ENCODE assay signal across 1 cellular context in the genomic region with DNA sequence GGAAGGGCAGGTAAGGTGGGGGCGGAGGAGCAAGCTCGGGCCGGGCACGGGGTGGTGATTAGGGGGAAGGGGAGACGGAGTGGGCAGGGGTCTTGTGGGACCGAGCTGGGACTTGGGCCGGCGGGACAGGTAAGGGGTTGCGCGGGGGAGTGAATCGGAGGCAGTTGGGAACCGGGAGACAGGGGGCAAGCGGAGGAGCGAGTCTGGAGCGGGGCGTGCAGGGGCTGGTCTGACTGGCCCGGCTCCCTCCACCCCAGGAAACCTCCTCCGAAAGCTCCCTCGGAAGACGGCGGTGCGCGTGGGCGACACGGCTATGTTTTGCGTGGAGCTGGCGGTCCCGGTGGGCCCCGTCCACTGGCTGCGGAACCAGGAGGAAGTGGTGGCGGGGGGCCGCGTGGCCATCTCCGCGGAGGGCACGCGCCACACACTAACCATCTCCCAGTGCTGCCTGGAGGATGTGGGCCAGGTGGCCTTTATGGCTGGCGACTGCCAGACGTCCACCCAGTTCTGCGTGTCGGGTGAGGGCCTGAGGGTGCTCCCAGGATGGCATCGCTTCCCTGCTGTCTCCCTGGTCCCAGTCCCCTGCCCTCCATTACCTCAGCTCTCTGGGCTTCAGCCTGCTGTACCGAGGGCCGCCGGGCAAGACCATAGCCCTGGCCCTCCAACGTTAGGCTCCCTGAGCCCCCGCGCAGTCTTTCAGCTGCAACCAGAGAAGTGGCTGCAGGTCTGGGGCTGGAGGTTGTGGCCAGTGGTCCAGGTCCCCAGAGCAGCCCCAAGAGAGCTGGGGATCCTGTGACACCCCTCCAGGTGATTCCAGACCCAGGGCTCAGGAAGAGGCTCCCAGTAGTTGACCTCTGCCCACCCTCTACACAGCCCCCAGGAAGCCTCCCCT.
TF ChIP-seq lines count a peak whose summit lies in the region.

No MANE protein-coding gene starts in this region.

TF ChIP-seq in HEK293, 187 proteins besides CTCF, POLR2A, EP300 and RAD21 (continued from another document):
- TF ChIP-seq, protein P1, sequence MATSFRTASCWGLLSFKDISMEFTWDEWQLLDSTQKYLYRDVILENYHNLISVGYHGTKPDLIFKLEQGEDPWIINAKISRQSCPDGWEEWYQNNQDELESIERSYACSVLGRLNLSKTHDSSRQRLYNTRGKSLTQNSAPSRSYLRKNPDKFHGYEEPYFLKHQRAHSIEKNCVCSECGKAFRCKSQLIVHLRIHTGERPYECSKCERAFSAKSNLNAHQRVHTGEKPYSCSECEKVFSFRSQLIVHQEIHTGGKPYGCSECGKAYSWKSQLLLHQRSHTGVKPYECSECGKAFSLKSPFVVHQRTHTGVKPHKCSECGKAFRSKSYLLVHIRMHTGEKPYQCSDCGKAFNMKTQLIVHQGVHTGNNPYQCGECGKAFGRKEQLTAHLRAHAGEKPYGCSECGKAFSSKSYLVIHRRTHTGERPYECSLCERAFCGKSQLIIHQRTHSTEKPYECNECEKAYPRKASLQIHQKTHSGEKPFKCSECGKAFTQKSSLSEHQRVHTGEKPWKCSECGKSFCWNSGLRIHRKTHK (tag by site-specific recombination; IDR thresholded peaks at IDR 0.05), result no peak
- TF ChIP-seq GLIS2 (tag by site-specific recombination; IDR thresholded peaks at IDR 0.05) (peak; percentile 9; the same call in 1 of the 2 replicates), IKZF3 (tag by site-specific recombination; IDR thresholded peaks at IDR 0.05) (no peak), ZNF501 (tag by site-specific recombination; IDR thresholded peaks at IDR 0.05) (no peak), ZNF2 (tag by site-specific recombination; IDR thresholded peaks at IDR 0.05) (no peak)
- TF ChIP-seq, protein P2, sequence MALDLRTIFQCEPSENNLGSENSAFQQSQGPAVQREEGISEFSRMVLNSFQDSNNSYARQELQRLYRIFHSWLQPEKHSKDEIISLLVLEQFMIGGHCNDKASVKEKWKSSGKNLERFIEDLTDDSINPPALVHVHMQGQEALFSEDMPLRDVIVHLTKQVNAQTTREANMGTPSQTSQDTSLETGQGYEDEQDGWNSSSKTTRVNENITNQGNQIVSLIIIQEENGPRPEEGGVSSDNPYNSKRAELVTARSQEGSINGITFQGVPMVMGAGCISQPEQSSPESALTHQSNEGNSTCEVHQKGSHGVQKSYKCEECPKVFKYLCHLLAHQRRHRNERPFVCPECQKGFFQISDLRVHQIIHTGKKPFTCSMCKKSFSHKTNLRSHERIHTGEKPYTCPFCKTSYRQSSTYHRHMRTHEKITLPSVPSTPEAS (tag by site-specific recombination; IDR thresholded peaks at IDR 0.05), result no peak
